ENCODE assay signal across 8 cellular contexts in the genomic region with DNA sequence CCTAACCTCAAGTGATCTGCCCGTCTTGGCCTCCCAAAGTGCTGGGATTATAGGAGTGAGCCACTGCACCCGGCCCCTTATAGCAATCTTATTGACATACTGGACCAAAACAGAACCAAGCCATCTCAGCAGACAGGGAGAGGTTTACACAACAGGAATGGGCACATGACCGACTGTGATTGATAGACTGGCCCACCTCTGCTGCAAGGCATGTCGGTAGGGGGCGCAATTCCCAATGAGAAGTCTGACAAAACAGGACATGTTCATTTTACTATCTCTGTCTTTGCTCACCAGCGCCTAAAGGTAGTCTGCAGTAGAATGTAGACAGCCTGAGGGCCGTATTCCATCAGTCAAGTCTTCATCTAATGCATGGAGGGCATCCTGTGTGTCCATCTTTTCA.
DNase-seq lines count a peak whose midpoint lies in the region; ATAC-seq and TF ChIP-seq lines count a peak whose summit lies in the region.

No MANE protein-coding gene starts in this region.

- H3K4me3 ChIP-seq in WERI-Rb-1 (ENCODE audit: low read depth, low read length) (no peak overlapping the region), fibroblast of mammary gland (ENCODE audit: control insufficient read depth, low read depth, low read length) (no peak overlapping the region)

- H3K27ac ChIP-seq in WERI-Rb-1 = no peak overlapping the region

- TF ChIP-seq CTCF in WERI-Rb-1 (IDR thresholded peaks at IDR 0.05; ENCODE audit: low read depth, low read length) (peak; percentile 57), fibroblast of mammary gland (conservative IDR thresholded peaks at IDR 0.05; ENCODE audit: control insufficient read depth, insufficient read depth, low read depth, low read length) (peak; percentile 45)

- peak; percentile 52 for ATAC-seq in HG03439 (IDR thresholded peaks at IDR 0.05; ENCODE audit: unreplicated experiment)

- peaks cover 46% of the 10 kb centered on the region for H3K27me3 ChIP-seq in WERI-Rb-1 (ENCODE audit: insufficient read depth, low read depth, severe bottlenecking)

- DNase-seq in NCI-H1694 treated with DMSO at 0.1 percent for 48 hours (lab: John Stamatoyannopoulos, UW) = peak; percentile 29
- DNase-seq in NCI-H1694 (lab: John Stamatoyannopoulos, UW) = no peak
- peak; percentile 49 for DNase-seq in WERI-Rb-1
- DNase-seq in fibroblast of mammary gland (ENCODE audit: low read depth) = peak; percentile 15
- DNase-seq in stimulated activated CD8-positive, alpha-beta memory T cell treated with anti-CD3 and anti-CD28 coated beads, Interleukin-15, amount 100 ng/mL, for 24 hours (ENCODE audit: low read depth) = peak; percentile 40
- DNase-seq in cortex of kidney (lab: John Stamatoyannopoulos, UW) = no peak
- DNase-seq in superior temporal gyrus (ENCODE audit: extremely low spot score) = no peak

- H3K36me3 ChIP-seq in WERI-Rb-1 = no peaks in the 10 kb centered on the region

- H3K9me3 ChIP-seq in WERI-Rb-1 (ENCODE audit: severe bottlenecking) = no peaks in the 10 kb centered on the region

Comparison
In these comparisons a context has a peak if more than half of its experiments do, and no peak if none do; other contexts are left out.
1. DNase-seq: peak in NCI-H1694 treated with DMSO at 0.1 percent for 48 hours (single experiment), WERI-Rb-1 (single experiment), fibroblast of mammary gland (single experiment) and stimulated activated CD8-positive, alpha-beta memory T cell treated with anti-CD3 and anti-CD28 coated beads, Interleukin-15, amount 100 ng/mL, for 24 hours (single experiment); none in NCI-H1694 (single experiment), cortex of kidney (single experiment) and superior temporal gyrus (single experiment).